ENCODE assay signal across 8 cellular contexts in the genomic region with DNA sequence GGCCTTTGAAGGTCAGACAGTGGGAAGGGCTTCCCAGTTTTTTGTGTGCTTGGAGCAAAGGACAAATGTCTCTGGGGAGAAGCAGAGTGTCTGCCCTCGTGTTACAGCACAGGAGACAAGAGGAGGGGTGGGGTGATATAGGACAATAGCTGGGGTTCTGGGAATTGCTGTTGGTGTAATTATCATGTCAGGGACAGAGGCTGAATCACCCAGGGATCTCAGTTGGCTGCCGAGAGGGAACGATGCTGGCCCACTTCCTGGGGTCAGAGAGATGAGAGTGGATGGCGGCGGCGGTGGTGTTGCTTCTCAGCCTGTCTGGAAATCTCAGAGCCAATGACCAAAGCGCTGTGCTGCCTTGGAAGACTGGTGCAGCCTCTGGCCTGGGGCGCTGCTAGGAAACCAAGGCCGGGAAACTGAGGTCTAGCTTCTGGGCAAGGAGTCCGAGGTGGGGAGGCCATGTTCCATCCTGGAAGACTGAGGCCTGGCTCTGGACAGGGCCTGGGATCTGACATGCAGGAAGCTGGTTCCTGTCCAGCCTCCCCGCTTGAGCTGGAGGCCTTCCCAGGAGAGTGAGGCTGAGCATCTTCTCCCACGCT. TPM values are rescaled to one million over a fixed set of nuclear protein-coding genes. Genes with fewer than 3 reads are reported as not detected.
DNase-seq lines count a peak whose midpoint lies in the region; ATAC-seq and TF ChIP-seq lines count a peak whose summit lies in the region.

No MANE protein-coding gene starts in this region.

- H3K4me1 ChIP-seq in testis: peaks cover 24% of the 10 kb centered on the region

- H3K27ac ChIP-seq in testis: peak overlapping the region; percentile 65 to 84

- H3K27ac Mint-ChIP-seq in activated CD4-positive, alpha-beta T cell treated with anti-CD3 and anti-CD28 coated beads, Interleukin-2, amount 10 ng/mL, durations not matched to agents 24 days and 14 days: peak overlapping the region; percentile 51
- H3K27ac Mint-ChIP-seq in activated naive CD8-positive, alpha-beta T cell: peak overlapping the region; percentile 77

- WGBS in testis, 2 donors: 8 to 28% methylated on average over 9 to 11 of the region's 12 CpGs

- no peak for TF ChIP-seq POLR2A in testis (IDR thresholded peaks at IDR 0.05)

- H3K4me3 Mint-ChIP-seq in activated CD4-positive, alpha-beta T cell treated with anti-CD3 and anti-CD28 coated beads, Interleukin-2, amount 10 ng/mL, durations not matched to agents 24 days and 14 days: peak overlapping the region; percentile 78
- peak overlapping the region; percentile 80 for H3K4me3 Mint-ChIP-seq in activated naive CD8-positive, alpha-beta T cell

- no peaks in the 10 kb centered on the region for H3K27me3 ChIP-seq in testis

- TF ChIP-seq CTCF in testis (IDR thresholded peaks at IDR 0.05): no peak

- no peaks in the 10 kb centered on the region for H3K9me3 Mint-ChIP-seq in activated CD4-positive, alpha-beta T cell treated with anti-CD3 and anti-CD28 coated beads, Interleukin-2, amount 10 ng/mL, durations not matched to agents 24 days and 14 days
- H3K9me3 Mint-ChIP-seq in activated naive CD8-positive, alpha-beta T cell (ENCODE audit: low read depth): no peaks in the 10 kb centered on the region

- DNase-seq in activated CD4-positive, alpha-beta T cell treated with anti-CD3 and anti-CD28 coated beads, Interleukin-2, amount 10 ng/mL, durations not matched to agents 24 days and 14 days: no peak
- DNase-seq in activated CD4-positive, alpha-beta T cell treated with anti-CD3 and anti-CD28 coated beads, Interleukin-2, amount 50 U/mL, for 48 hours: no peak
- DNase-seq in islet precursor cell (peak; percentile 70), testis (peak; percentile 66), T1000 (lab: John Stamatoyannopoulos, UW) (no peak), NOMO-1 treated with DMSO at 0.1 percent for 48 hours (lab: John Stamatoyannopoulos, UW; ENCODE audit: unreplicated experiment) (no peak)

- H3K36me3 ChIP-seq in testis (ENCODE audit: low read depth, missing control alignments): no peaks in the 10 kb centered on the region

- H3K9me3 ChIP-seq in testis: no peaks in the 10 kb centered on the region

- H3K4me3 ChIP-seq in testis: no peak overlapping the region

- no peak for ATAC-seq in GM21390 (IDR thresholded peaks at IDR 0.05; ENCODE audit: unreplicated experiment)

- H3K27me3 Mint-ChIP-seq in activated CD4-positive, alpha-beta T cell treated with anti-CD3 and anti-CD28 coated beads, Interleukin-2, amount 10 ng/mL, durations not matched to agents 24 days and 14 days: no peaks in the 10 kb centered on the region
- no peaks in the 10 kb centered on the region for H3K27me3 Mint-ChIP-seq in activated naive CD8-positive, alpha-beta T cell

- H3K36me3 Mint-ChIP-seq in activated CD4-positive, alpha-beta T cell treated with anti-CD3 and anti-CD28 coated beads, Interleukin-2, amount 10 ng/mL, durations not matched to agents 24 days and 14 days (ENCODE audit: low read depth): peaks cover 18% of the 10 kb centered on the region
- no peaks in the 10 kb centered on the region for H3K36me3 Mint-ChIP-seq in activated naive CD8-positive, alpha-beta T cell

- H3K4me1 Mint-ChIP-seq in activated CD4-positive, alpha-beta T cell treated with anti-CD3 and anti-CD28 coated beads, Interleukin-2, amount 10 ng/mL, durations not matched to agents 24 days and 14 days: peaks cover 37% of the 10 kb centered on the region
- H3K4me1 Mint-ChIP-seq in activated naive CD8-positive, alpha-beta T cell (ENCODE audit: low read depth): peaks cover 18% of the 10 kb centered on the region

- intact Hi-C loops in activated CD4-positive, alpha-beta T cell treated with anti-CD3 and anti-CD28 coated beads, Interleukin-2, amount 10 ng/mL, durations not matched to agents 24 days and 14 days (cut with micrococcal nuclease): loop anchor here (2.0 to 10.0 kb wide), 4 partner anchors 45 to 491 kb away; a partner anchor contains a TSS
- intact Hi-C loops in testis (cut with DNase I; ENCODE audit: low total_unique reads): no loop called here

RNA-seq across cellular contexts. Expression of a gene that starts 1.3 kb away (rescaled TPM):
- 10.6 and 11.0 TPM in 2 replicates for total RNA-seq in activated CD4-positive, alpha-beta T cell treated with anti-CD3 and anti-CD28 coated beads, Interleukin-2, amount 10 ng/mL, durations not matched to agents 24 days and 14 days
- total RNA-seq in testis: 10 to 100 TPM; 20.8 to 29.5 TPM
- 9.0 TPM for polyA plus RNA-seq in testis (ENCODE audit: insufficient read depth, low read depth, low replicate concordance)

RNA-seq across cellular contexts. Expression of a gene that starts 19.6 kb away (rescaled TPM):
- 40.6 and 44.6 TPM in 2 replicates for total RNA-seq in activated CD4-positive, alpha-beta T cell treated with anti-CD3 and anti-CD28 coated beads, Interleukin-2, amount 10 ng/mL, durations not matched to agents 24 days and 14 days
- 10 to 100 TPM; 61.0 to 65.0 TPM for total RNA-seq in testis
- polyA plus RNA-seq in testis (ENCODE audit: insufficient read depth, low read depth, low replicate concordance): 50.9 TPM

RNA-seq across cellular contexts. Expression of a gene that starts 33.7 kb away (rescaled TPM):
- total RNA-seq in activated CD4-positive, alpha-beta T cell treated with anti-CD3 and anti-CD28 coated beads, Interleukin-2, amount 10 ng/mL, durations not matched to agents 24 days and 14 days: 0.16 and 0.88 TPM in 2 replicates
- total RNA-seq in testis: 1 to 10 TPM; 3.9 to 6.1 TPM
- polyA plus RNA-seq in testis (ENCODE audit: insufficient read depth, low read depth, low replicate concordance): 3.5 TPM

RNA-seq across cellular contexts. Expression of a gene that starts 45.0 kb away (rescaled TPM):
- 17.4 and 17.6 TPM in 2 replicates for total RNA-seq in activated CD4-positive, alpha-beta T cell treated with anti-CD3 and anti-CD28 coated beads, Interleukin-2, amount 10 ng/mL, durations not matched to agents 24 days and 14 days
- total RNA-seq in testis: 10 to 100 TPM; 10.0 to 10.2 TPM
- 3.3 TPM for polyA plus RNA-seq in testis (ENCODE audit: insufficient read depth, low read depth, low replicate concordance)

RNA-seq across cellular contexts. Expression of a gene that starts 56.0 kb away (rescaled TPM):
- total RNA-seq in activated CD4-positive, alpha-beta T cell treated with anti-CD3 and anti-CD28 coated beads, Interleukin-2, amount 10 ng/mL, durations not matched to agents 24 days and 14 days: not detected in 2 replicates
- total RNA-seq in testis: 1 to 10 TPM; 2.7 to 3.9 TPM
- 2.8 TPM for polyA plus RNA-seq in testis (ENCODE audit: insufficient read depth, low read depth, low replicate concordance)

Comparison
In these comparisons a context has a peak if more than half of its experiments do, and no peak if none do; other contexts are left out.
1. DNase-seq: peak in islet precursor cell (single experiment) and testis (single experiment); none in activated CD4-positive, alpha-beta T cell treated with anti-CD3 and anti-CD28 coated beads, Interleukin-2, amount 10 ng/mL, durations not matched to agents 24 days and 14 days (single experiment), activated CD4-positive, alpha-beta T cell treated with anti-CD3 and anti-CD28 coated beads, Interleukin-2, amount 50 U/mL, for 48 hours (0 of 2), T1000 (single experiment) and NOMO-1 treated with DMSO at 0.1 percent for 48 hours (single experiment).